Comparison of ENCODE assay signal across 22 cellular contexts in the genomic region with DNA sequence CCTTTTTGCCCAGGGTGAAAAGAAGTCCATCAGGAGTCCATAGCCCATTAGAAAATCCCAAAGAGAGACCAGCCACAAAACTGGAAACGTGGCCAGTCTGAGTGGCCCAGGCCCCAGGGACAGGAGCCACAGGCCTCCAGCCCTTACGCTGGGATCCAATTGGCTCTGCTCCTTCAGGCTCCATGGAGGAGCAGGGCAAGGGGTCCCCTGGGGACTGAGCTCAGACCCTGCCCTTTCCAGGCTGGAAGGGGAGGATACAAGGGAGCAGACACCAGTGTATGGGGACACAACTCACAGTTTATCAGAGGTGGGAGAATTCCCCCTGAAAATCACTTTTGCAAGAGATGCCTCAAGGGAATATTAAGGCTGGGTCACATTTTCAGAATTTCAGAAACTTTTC.
DNase-seq lines count a peak whose midpoint lies in the region; ATAC-seq, FAIRE-seq and TF ChIP-seq lines count a peak whose summit lies in the region.
"Had no signal": no experiment of that assay in that cellular context is flagged by ENCODE, and none has a peak within 500 bp of the region (broad histone marks: within the 10 kb centered on the region; RNA-seq: fewer than 3 reads in every experiment).

No MANE protein-coding gene starts in this region.

- intact Hi-C loops in dorsolateral prefrontal cortex (cut with DNase I), result no loop called here

- H3K27me3 ChIP-seq in dorsolateral prefrontal cortex, result no peaks in the 10 kb centered on the region
- H3K27me3 ChIP-seq: SJSA1 had no signal

- H3K27ac ChIP-seq in dorsolateral prefrontal cortex, result peak overlapping the region; percentile 49 to 100 (median 94)
- H3K27ac ChIP-seq: SJSA1 had no signal

- no peak for TF ChIP-seq POLR2A in GM12891 (IDR thresholded peaks at IDR 0.05; ENCODE audit: low read depth, low read length)

- H3K4me3 ChIP-seq in dorsolateral prefrontal cortex, result no peak overlapping the region
- H3K4me3 ChIP-seq: K562, SJSA1 had no signal

- FAIRE-seq in GM12891 (lab: Jason Lieb, UNC), result no peak
- FAIRE-seq: H54, K562 had no signal

- no peak for ATAC-seq in GM21528 (IDR thresholded peaks at IDR 0.05; ENCODE audit: low FRiP score, unreplicated experiment)
- no peak for ATAC-seq in HG02642 (IDR thresholded peaks at IDR 0.05; ENCODE audit: poor library complexity, unreplicated experiment)
- ATAC-seq: K562 had no signal

- TF ChIP-seq CTCF in dorsolateral prefrontal cortex (IDR thresholded peaks at IDR 0.05 in 54 of 56, conservative IDR thresholded peaks at IDR 0.05 in 2 of 56; ENCODE audit: low read depth in 1 of 56, partially characterized antibody in 56 of 56), result no peak

- DNase-seq in NCI-H82 treated with DMSO at 0.1 percent for 48 hours (lab: John Stamatoyannopoulos, UW; ENCODE audit: unreplicated experiment) (peak; percentile 14), dorsolateral prefrontal cortex (no peak), pons (ENCODE audit: low spot score) (peak; percentile 24), GM12891 (ENCODE audit: insufficient read length, low spot score) (no peak), 8988T (no peak)
- DNase-seq: CD4-positive, alpha-beta memory T cell; COR-L47; DMS53; Kasumi-1; NCI-H1092 treated with DMSO at 0.1 percent for 48 hours; NCI-H1436; NCI-H187; NCI-H2081 treated with DMSO at 0.1 percent for 48 hours; NCI-H524; NCI-H774; Right ventricle myocardium superior; RPMI8226 had no signal

TF ChIP-seq in GM12891, 5 proteins besides CTCF, POLR2A, EP300 and RAD21:
- TF ChIP-seq TAF1 (IDR thresholded peaks at IDR 0.05; ENCODE audit: low read depth, low read length) (no peak), SPI1 (IDR thresholded peaks at IDR 0.05; ENCODE audit: low read depth, low read length) (no peak), POLR2AphosphoS5 (IDR thresholded peaks at IDR 0.05; ENCODE audit: low read depth, low read length) (no peak), POU2F2 (IDR thresholded peaks at IDR 0.05; ENCODE audit: low read depth, low read length) (no peak), PAX5 (IDR thresholded peaks at IDR 0.05; ENCODE audit: insufficient read depth, low read length, severe bottlenecking) (no peak)

Comparison
In these comparisons a context has a peak if more than half of its experiments do, and no peak if none do; other contexts are left out.
1. DNase-seq: peak in NCI-H82 treated with DMSO at 0.1 percent for 48 hours (single experiment) and pons (single experiment); none in dorsolateral prefrontal cortex (0 of 10), GM12891 (single experiment) and 8988T (single experiment).